In the genomic region with DNA sequence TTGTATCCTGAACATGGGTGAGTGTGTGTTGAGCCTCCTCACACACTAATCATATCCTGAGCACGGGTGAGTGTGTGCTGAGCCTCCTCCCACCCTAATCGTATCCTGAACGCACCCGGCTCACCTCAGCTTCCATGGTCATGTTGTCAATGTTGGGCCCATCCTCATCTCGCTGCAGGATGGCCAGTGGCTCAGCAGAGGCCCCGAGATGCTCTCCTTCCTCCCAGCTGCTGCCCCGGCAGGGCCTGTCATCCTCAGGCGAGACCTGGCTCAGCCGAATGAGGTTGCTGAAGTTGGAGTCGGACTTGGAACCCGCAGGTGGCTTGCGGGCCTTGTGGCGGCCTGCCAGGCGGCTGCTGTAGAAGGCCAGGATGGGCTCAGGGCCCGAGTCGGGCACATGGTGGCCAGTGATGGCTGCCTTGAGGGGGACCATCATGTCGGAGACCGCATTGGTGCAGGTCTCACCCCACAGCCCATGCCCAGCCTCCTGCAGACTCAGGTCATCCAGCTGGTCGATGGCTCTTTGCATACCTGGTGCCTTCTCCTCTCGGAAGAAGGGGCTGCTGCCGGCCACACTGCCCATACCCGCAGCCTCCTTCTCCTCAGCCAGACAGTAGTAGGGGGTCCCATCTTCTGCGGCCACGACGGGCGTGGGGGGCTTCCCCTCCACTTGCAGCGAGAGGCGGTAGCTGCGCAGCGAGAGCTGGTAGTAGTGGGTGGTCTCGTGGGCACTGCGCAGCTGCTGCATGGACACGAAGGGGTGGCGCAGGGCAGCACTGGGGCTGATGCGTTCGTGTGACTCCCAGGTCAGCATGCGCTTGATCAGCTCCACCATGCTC, we compare ENCODE assay signal across 36 cellular contexts. TPM values are rescaled to one million over a fixed set of nuclear protein-coding genes. Genes with fewer than 3 reads are reported as not detected.
"Had no signal": no experiment of that assay in that cellular context is flagged by ENCODE, and none has a peak within 500 bp of the region (broad histone marks: within the 10 kb centered on the region; RNA-seq: fewer than 3 reads in every experiment).

No MANE protein-coding gene starts in this region.

- DNase-seq: activated CD4-positive, alpha-beta T cell treated with anti-CD3 and anti-CD28 coated beads for 4 hours; activated CD4-positive, alpha-beta T cell treated with anti-CD3 and anti-CD28 coated beads, Interleukin-2, amount 50 U/mL, for 48 hours; activated CD8-positive, alpha-beta memory T cell treated with anti-CD3 and anti-CD28 coated beads for 24 hours; activated effector memory CD4-positive, alpha-beta T cell treated with anti-CD3 and anti-CD28 coated beads, Interleukin-2, amount 50 U/mL, for 16 hours; activated naive CD4-positive, alpha-beta T cell treated with anti-CD3 and anti-CD28 coated beads for 36 hours; activated naive CD8-positive, alpha-beta T cell treated with anti-CD3 and anti-CD28 coated beads for 36 hours; adrenal gland; aorta; foreskin fibroblast; heart right ventricle; kidney glomerular epithelial cell; mucosa of descending colon; ovary; stimulated activated CD4-positive, alpha-beta T cell treated with anti-CD3 and anti-CD28 coated beads, Interleukin-12 subunit alpha, Interleukin-12 subunit beta, amount 100 ng/mL, for 4 hours; stimulated activated CD4-positive, alpha-beta T cell treated with anti-CD3 and anti-CD28 coated beads, Interleukin-4, amount 100 ng/mL, for 24 hours; T-helper 9 cell had no signal

- H3K9me3 Mint-ChIP-seq: activated naive CD4-positive, alpha-beta T cell treated with anti-CD3 and anti-CD28 coated beads for 36 hours; activated naive CD8-positive, alpha-beta T cell treated with anti-CD3 and anti-CD28 coated beads for 36 hours; activated T-helper 1 cell treated with anti-CD3 and anti-CD28 coated beads, Interleukin-12 subunit alpha, Interleukin-12 subunit beta, Interleukin-2, Interleukin-4 antibody, amounts not matched to agents 30 ng/mL and 10 ng/mL and 1 ng/mL, durations not matched to agents 14 hours and 24 hours and 36 hours; endodermal cell; natural killer cell treated with Interleukin-12 subunit alpha and Interleukin-12 subunit beta and Interleukin-15 and Interleukin-18, amount 100 ng/mL, for 72 hours; stimulated activated effector memory CD8-positive, alpha-beta T cell treated with anti-CD3 and anti-CD28 coated beads, Interleukin-12 subunit alpha, Interleukin-12 subunit beta, amount 100 ng/mL, for 72 hours; stimulated activated naive CD8-positive, alpha-beta T cell treated with anti-CD3 and anti-CD28 coated beads, Interleukin-15, Interleukin-2, amounts not matched to agents 100 ng/mL and 50 ng/mL, for 24 hours; T-helper 1 cell treated with Interleukin-12 subunit alpha and Interleukin-12 subunit beta and Interleukin-4 antibody, amounts not matched to agents 30 μg/mL and 1 μg/mL, for 36 hours; type B pancreatic cell had no signal

- H3K36me3 ChIP-seq: ovary had no signal

- H3K36me3 Mint-ChIP-seq: activated naive CD8-positive, alpha-beta T cell treated with anti-CD3 and anti-CD28 coated beads for 36 hours; natural killer cell treated with Interleukin-12 subunit alpha and Interleukin-12 subunit beta and Interleukin-15 and Interleukin-18, amount 100 ng/mL, for 72 hours; stimulated activated effector memory CD8-positive, alpha-beta T cell treated with anti-CD3 and anti-CD28 coated beads, Interleukin-12 subunit alpha, Interleukin-12 subunit beta, amount 100 ng/mL, for 72 hours; type B pancreatic cell had no signal

- H3K4me1 Mint-ChIP-seq: activated naive CD8-positive, alpha-beta T cell treated with anti-CD3 and anti-CD28 coated beads for 36 hours; stimulated activated effector memory CD8-positive, alpha-beta T cell treated with anti-CD3 and anti-CD28 coated beads, Interleukin-12 subunit alpha, Interleukin-12 subunit beta, amount 100 ng/mL, for 72 hours had no signal

- H3K4me3 ChIP-seq: adrenal gland, body of pancreas, heart right ventricle, lung, mucosa of descending colon, ovary, skin epidermis, thoracic aorta, vagina had no signal

- H3K27me3 ChIP-seq: adrenal gland, body of pancreas, heart right ventricle, neutrophil, ovary, vagina had no signal

- H3K27ac Mint-ChIP-seq: activated naive CD4-positive, alpha-beta T cell treated with anti-CD3 and anti-CD28 coated beads for 36 hours; activated naive CD8-positive, alpha-beta T cell treated with anti-CD3 and anti-CD28 coated beads for 36 hours; activated T-helper 1 cell treated with anti-CD3 and anti-CD28 coated beads, Interleukin-12 subunit alpha, Interleukin-12 subunit beta, Interleukin-2, Interleukin-4 antibody, amounts not matched to agents 30 ng/mL and 10 ng/mL and 1 ng/mL, durations not matched to agents 14 hours and 24 hours and 36 hours; natural killer cell treated with Interleukin-12 subunit alpha and Interleukin-12 subunit beta and Interleukin-15 and Interleukin-18, amount 100 ng/mL, for 72 hours; progenitor cell of endocrine pancreas; stimulated activated naive CD8-positive, alpha-beta T cell treated with anti-CD3 and anti-CD28 coated beads, Interleukin-15, Interleukin-2, amounts not matched to agents 100 ng/mL and 50 ng/mL, for 24 hours; T-helper 1 cell treated with Interleukin-12 subunit alpha and Interleukin-12 subunit beta and Interleukin-4 antibody, amounts not matched to agents 30 μg/mL and 1 μg/mL, for 36 hours; type B pancreatic cell had no signal

- H3K9me3 ChIP-seq: adrenal gland, body of pancreas, heart right ventricle, mucosa of descending colon, neutrophil, ovary, thoracic aorta, vagina had no signal

- H3K27me3 Mint-ChIP-seq: activated naive CD8-positive, alpha-beta T cell treated with anti-CD3 and anti-CD28 coated beads for 36 hours; natural killer cell treated with Interleukin-12 subunit alpha and Interleukin-12 subunit beta and Interleukin-15 and Interleukin-18, amount 100 ng/mL, for 72 hours; progenitor cell of endocrine pancreas; stimulated activated naive CD8-positive, alpha-beta T cell treated with anti-CD3 and anti-CD28 coated beads, Interleukin-15, Interleukin-2, amounts not matched to agents 100 ng/mL and 50 ng/mL, for 24 hours; type B pancreatic cell had no signal

- FAIRE-seq: TTC549 had no signal

- H3K4me1 ChIP-seq: adrenal gland, body of pancreas, heart right ventricle, vagina had no signal

- ATAC-seq: body of pancreas; esophagus mucosa; left lobe of liver; natural killer cell treated with Interleukin-12 subunit alpha and Interleukin-12 subunit beta and Interleukin-15 and Interleukin-18, amount 100 ng/mL, for 72 hours; sciatic nerve; stimulated activated effector memory CD8-positive, alpha-beta T cell treated with anti-CD3 and anti-CD28 coated beads, Interleukin-12 subunit alpha, Interleukin-12 subunit beta, amount 100 ng/mL, for 72 hours had no signal

- H3K27ac ChIP-seq: adrenal gland, body of pancreas, heart right ventricle, neutrophil, ovary, skin epidermis, thoracic aorta, vagina, VCaP had no signal

- H3K4me3 Mint-ChIP-seq: activated naive CD4-positive, alpha-beta T cell treated with anti-CD3 and anti-CD28 coated beads for 36 hours; activated naive CD8-positive, alpha-beta T cell treated with anti-CD3 and anti-CD28 coated beads for 36 hours; activated T-helper 1 cell treated with anti-CD3 and anti-CD28 coated beads, Interleukin-12 subunit alpha, Interleukin-12 subunit beta, Interleukin-2, Interleukin-4 antibody, amounts not matched to agents 30 ng/mL and 10 ng/mL and 1 ng/mL, durations not matched to agents 14 hours and 24 hours and 36 hours; endodermal cell; natural killer cell treated with Interleukin-12 subunit alpha and Interleukin-12 subunit beta and Interleukin-15 and Interleukin-18, amount 100 ng/mL, for 72 hours; stimulated activated effector memory CD8-positive, alpha-beta T cell treated with anti-CD3 and anti-CD28 coated beads, Interleukin-12 subunit alpha, Interleukin-12 subunit beta, amount 100 ng/mL, for 72 hours; stimulated activated naive CD8-positive, alpha-beta T cell treated with anti-CD3 and anti-CD28 coated beads, Interleukin-15, Interleukin-2, amounts not matched to agents 100 ng/mL and 50 ng/mL, for 24 hours; T-helper 1 cell treated with Interleukin-12 subunit alpha and Interleukin-12 subunit beta and Interleukin-4 antibody, amounts not matched to agents 30 μg/mL and 1 μg/mL, for 36 hours; type B pancreatic cell had no signal

RNA-seq across cellular contexts. Expression of gene HIPK4, which starts 9.6 kb away (rescaled TPM):
- total RNA-seq: activated naive CD4-positive, alpha-beta T cell treated with anti-CD3 and anti-CD28 coated beads for 36 hours; activated naive CD8-positive, alpha-beta T cell treated with anti-CD3 and anti-CD28 coated beads for 36 hours; activated T-helper 1 cell treated with anti-CD3 and anti-CD28 coated beads, Interleukin-12 subunit alpha, Interleukin-12 subunit beta, Interleukin-2, Interleukin-4 antibody, amounts not matched to agents 30 ng/mL and 10 ng/mL and 1 ng/mL, durations not matched to agents 14 hours and 24 hours and 36 hours; body of pancreas; esophagus mucosa; left lobe of liver; natural killer cell treated with Interleukin-12 subunit alpha and Interleukin-12 subunit beta and Interleukin-15 and Interleukin-18, amount 100 ng/mL, for 72 hours; progenitor cell of endocrine pancreas; renal cortical epithelial cell; thoracic aorta had no signal
